8 cellular contexts compared by ENCODE assay signal in the genomic region with DNA sequence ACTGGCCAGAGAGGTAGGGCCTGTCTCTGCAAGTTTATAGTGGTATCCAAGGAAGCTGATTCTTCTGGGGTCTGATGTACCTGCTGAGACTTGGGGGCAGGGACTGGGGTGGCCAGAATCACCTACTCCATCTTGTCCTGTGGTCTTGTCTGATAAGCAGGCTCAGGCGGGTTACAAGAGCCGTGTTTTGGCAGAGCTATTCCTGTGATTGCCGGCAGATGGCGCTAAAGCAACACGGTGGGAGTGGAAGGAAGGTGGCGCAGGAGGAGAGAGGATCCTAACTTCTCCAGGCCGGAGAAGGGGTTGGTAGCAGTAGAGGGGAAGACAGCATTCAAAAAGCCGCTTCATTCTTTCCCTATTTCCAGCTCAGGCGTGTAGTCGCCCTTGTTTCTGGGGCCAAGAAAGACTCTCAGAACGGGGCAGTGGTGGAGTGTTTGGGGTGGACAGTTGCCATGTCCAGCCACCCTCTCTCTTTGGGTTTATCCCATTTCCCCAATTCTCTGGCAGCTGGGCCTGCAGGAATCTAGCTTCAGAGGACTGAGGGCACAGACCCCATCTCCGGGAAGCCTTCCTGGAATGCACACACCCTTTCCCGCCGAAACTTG. TPM values are rescaled to one million over a fixed set of nuclear protein-coding genes. Genes with fewer than 3 reads are reported as not detected.
DNase-seq lines count a peak whose midpoint lies in the region; ATAC-seq and TF ChIP-seq lines count a peak whose summit lies in the region.

No MANE protein-coding gene starts in this region.

- no peak overlapping the region for H3K4me3 Mint-ChIP-seq in activated T-helper 2 cell treated with anti-CD3 and anti-CD28 coated beads, Interferon-gamma antibody, Interleukin-2, Interleukin-4, amounts not matched to agents 10 μg/mL and 5 μg/mL and 100 μg/mL, durations not matched to agents 14 hours and 24 hours and 36 hours (ENCODE audit: low read depth)

- H3K27ac Mint-ChIP-seq in activated T-helper 2 cell treated with anti-CD3 and anti-CD28 coated beads, Interferon-gamma antibody, Interleukin-2, Interleukin-4, amounts not matched to agents 10 μg/mL and 5 μg/mL and 100 μg/mL, durations not matched to agents 14 hours and 24 hours and 36 hours: no peak overlapping the region

- no peaks in the 10 kb centered on the region for H4K20me1 ChIP-seq in osteoblast (ENCODE audit: insufficient read depth, low read length)

- H3K9me3 ChIP-seq in RWPE2 (ENCODE audit: severe bottlenecking) (no peaks in the 10 kb centered on the region), osteoblast (ENCODE audit: low read depth, low read length) (no peaks in the 10 kb centered on the region), thoracic aorta (no peaks in the 10 kb centered on the region)

- intact Hi-C loops in activated T-helper 2 cell treated with anti-CD3 and anti-CD28 coated beads, Interferon-gamma antibody, Interleukin-2, Interleukin-4, amounts not matched to agents 10 μg/mL and 5 μg/mL and 100 μg/mL, durations not matched to agents 14 hours and 24 hours and 36 hours (cut with micrococcal nuclease): loop anchor here (1.0 to 10.0 kb wide), 3 partner anchors 69 to 309 kb away; no protein-coding TSS in a partner anchor

- H3K27me3 Mint-ChIP-seq in activated T-helper 2 cell treated with anti-CD3 and anti-CD28 coated beads, Interferon-gamma antibody, Interleukin-2, Interleukin-4, amounts not matched to agents 10 μg/mL and 5 μg/mL and 100 μg/mL, durations not matched to agents 14 hours and 24 hours and 36 hours (ENCODE audit: low read depth): peaks cover 9% of the 10 kb centered on the region

- H2AFZ ChIP-seq in osteoblast (ENCODE audit: low read length): peak overlapping the region; percentile 32

- no peaks in the 10 kb centered on the region for H3K79me2 ChIP-seq in osteoblast (ENCODE audit: insufficient read depth, low read length)

- H3K36me3 Mint-ChIP-seq in activated T-helper 2 cell treated with anti-CD3 and anti-CD28 coated beads, Interferon-gamma antibody, Interleukin-2, Interleukin-4, amounts not matched to agents 10 μg/mL and 5 μg/mL and 100 μg/mL, durations not matched to agents 14 hours and 24 hours and 36 hours (ENCODE audit: low read depth): no peaks in the 10 kb centered on the region

- TF ChIP-seq CTCF in GM12872 (IDR thresholded peaks at IDR 0.05; ENCODE audit: insufficient read depth, low read depth, low read length) (peak; percentile 100), LNCAP (IDR thresholded peaks at IDR 0.05) (peak; percentile 95), RWPE2 (IDR thresholded peaks at IDR 0.05; ENCODE audit: poor library complexity, severe bottlenecking) (peak; percentile 96), foreskin keratinocyte (conservative IDR thresholded peaks at IDR 0.05) (peak; percentile 99), osteoblast (IDR thresholded peaks at IDR 0.05; ENCODE audit: extremely low read depth, low read depth, low read length) (peak; percentile 99), thoracic aorta (IDR thresholded peaks at IDR 0.05) (peak; percentile 99)

- no peaks in the 10 kb centered on the region for H3K4me1 ChIP-seq in RWPE2 (ENCODE audit: insufficient read depth, poor library complexity, severe bottlenecking)
- H3K4me1 ChIP-seq in foreskin keratinocyte: no peaks in the 10 kb centered on the region
- H3K4me1 ChIP-seq in osteoblast (ENCODE audit: insufficient read depth, low read length): peaks cover 8% of the 10 kb centered on the region
- H3K4me1 ChIP-seq in thoracic aorta (ENCODE audit: control insufficient read depth in 1 of 2, low read depth in 2 of 2): peaks cover 0 to 13% of the 10 kb centered on the region in 2 donors

- H3K4me2 ChIP-seq in osteoblast (ENCODE audit: insufficient read depth, low read length): peak overlapping the region; percentile 65

- DNase-seq in RWPE2 (ENCODE audit: low spot score) (no peak), foreskin keratinocyte (peak in 1 of 2 donors; percentile 61), osteoblast (ENCODE audit: insufficient read length, low spot score, missing footprints) (peak; percentile 95), thoracic aorta (ENCODE audit: low spot score) (peak; percentile 38)
- DNase-seq in activated T-helper 2 cell treated with anti-CD3 and anti-CD28 coated beads, Interferon-gamma antibody, Interleukin-2, Interleukin-4, amounts not matched to agents 10 μg/mL and 5 μg/mL and 100 μg/mL, durations not matched to agents 14 hours and 24 hours and 36 hours (ENCODE audit: low spot score): peak; percentile 69

- H3K27ac ChIP-seq in RWPE2 (ENCODE audit: poor library complexity, severe bottlenecking) (no peak overlapping the region), foreskin keratinocyte (no peak overlapping the region), osteoblast (ENCODE audit: low read depth, low read length) (no peak overlapping the region), thoracic aorta (no peak overlapping the region)

- H3K4me1 Mint-ChIP-seq in activated T-helper 2 cell treated with anti-CD3 and anti-CD28 coated beads, Interferon-gamma antibody, Interleukin-2, Interleukin-4, amounts not matched to agents 10 μg/mL and 5 μg/mL and 100 μg/mL, durations not matched to agents 14 hours and 24 hours and 36 hours (ENCODE audit: low read depth): peaks cover 21% of the 10 kb centered on the region

- H3K4me3 ChIP-seq in RWPE2 (ENCODE audit: severe bottlenecking): no peak overlapping the region
- H3K4me3 ChIP-seq in osteoblast (ENCODE audit: insufficient read depth, low read length): no peak overlapping the region
- no peak overlapping the region for H3K4me3 ChIP-seq in thoracic aorta

- no peaks in the 10 kb centered on the region for H3K36me3 ChIP-seq in RWPE2 (ENCODE audit: low read depth)
- H3K36me3 ChIP-seq in osteoblast (ENCODE audit: insufficient read depth, low read length): no peaks in the 10 kb centered on the region
- no peaks in the 10 kb centered on the region for H3K36me3 ChIP-seq in thoracic aorta

- peak; percentile 79 for ATAC-seq in RWPE2 (ENCODE audit: low read depth)
- peak; percentile 66 for ATAC-seq in foreskin keratinocyte
- ATAC-seq in thoracic aorta (ENCODE audit: insufficient number of reproducible peaks, low FRiP score, low read depth): no peak
- no peak for ATAC-seq in HG03159 (IDR thresholded peaks at IDR 0.05; ENCODE audit: unreplicated experiment)

- H3K27me3 ChIP-seq in RWPE2 (ENCODE audit: insufficient read depth, poor library complexity, severe bottlenecking) (no peaks in the 10 kb centered on the region), foreskin keratinocyte (peaks cover 2% of the 10 kb centered on the region), osteoblast (ENCODE audit: insufficient read depth, low read length) (peaks cover 7% of the 10 kb centered on the region), thoracic aorta (replicated peaks; ENCODE audit: insufficient read depth) (no peaks in the 10 kb centered on the region)

- no peaks in the 10 kb centered on the region for H3K9me3 Mint-ChIP-seq in activated T-helper 2 cell treated with anti-CD3 and anti-CD28 coated beads, Interferon-gamma antibody, Interleukin-2, Interleukin-4, amounts not matched to agents 10 μg/mL and 5 μg/mL and 100 μg/mL, durations not matched to agents 14 hours and 24 hours and 36 hours

RNA-seq across cellular contexts. Expression of a gene that starts 15.1 kb away (rescaled TPM):
- not detected in 2 replicates for total RNA-seq in activated T-helper 2 cell treated with anti-CD3 and anti-CD28 coated beads, Interferon-gamma antibody, Interleukin-2, Interleukin-4, amounts not matched to agents 10 μg/mL and 5 μg/mL and 100 μg/mL, durations not matched to agents 14 hours and 24 hours and 36 hours
- total RNA-seq in foreskin keratinocyte: not detected in 2 replicates
- not detected in 2 replicates for polyA plus RNA-seq in foreskin keratinocyte
- total RNA-seq in osteoblast: under 0.01 TPM in 1 of 2 replicates, not detected in the other
- total RNA-seq in thoracic aorta: not detected

RNA-seq across cellular contexts. Expression of a gene that starts 25.3 kb away (rescaled TPM):
- 245 and 286 TPM in 2 replicates for total RNA-seq in activated T-helper 2 cell treated with anti-CD3 and anti-CD28 coated beads, Interferon-gamma antibody, Interleukin-2, Interleukin-4, amounts not matched to agents 10 μg/mL and 5 μg/mL and 100 μg/mL, durations not matched to agents 14 hours and 24 hours and 36 hours
- 424 and 537 TPM in 2 replicates for total RNA-seq in foreskin keratinocyte
- 511 and 680 TPM in 2 replicates for polyA plus RNA-seq in foreskin keratinocyte
- 217 and 259 TPM in 2 replicates for total RNA-seq in osteoblast
- total RNA-seq in thoracic aorta: 100 to 1,000 TPM; 138 to 739 TPM

Comparison
In these comparisons a context has a peak if more than half of its experiments do, and no peak if none do; other contexts are left out.
1. ATAC-seq: peak in RWPE2 (single experiment) and foreskin keratinocyte (single experiment); none in thoracic aorta (single experiment) and HG03159 (single experiment).
2. Peak in every context shown above with its lines, with median percentiles within 50 percentile points of each other: CTCF ChIP-seq.